15 cellular contexts compared by ENCODE assay signal in the genomic region with DNA sequence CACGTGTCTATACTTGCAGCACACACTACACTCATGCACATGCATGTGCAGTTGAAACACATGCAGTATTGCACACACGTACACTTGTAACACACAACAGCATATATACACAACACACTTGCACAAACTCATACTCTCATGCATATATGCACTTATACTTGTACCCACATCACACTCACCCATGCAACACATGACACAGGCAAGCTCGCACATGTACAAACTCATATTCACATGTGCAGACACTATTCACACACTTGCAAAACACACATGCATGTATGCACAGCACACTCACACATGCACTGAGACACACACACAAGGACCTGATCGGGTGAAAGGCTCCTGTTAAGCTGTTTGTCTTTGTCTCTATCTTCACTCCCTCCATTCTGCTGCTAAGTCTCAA.
DNase-seq lines count a peak whose midpoint lies in the region; ATAC-seq and TF ChIP-seq lines count a peak whose summit lies in the region.
"Had no signal": no experiment of that assay in that cellular context is flagged by ENCODE, and none has a peak within 500 bp of the region (broad histone marks: within the 10 kb centered on the region; RNA-seq: fewer than 3 reads in every experiment).

No MANE protein-coding gene starts in this region.

- H3K27me3 ChIP-seq in BLaER1 treated with 17β-estradiol and CSF1 and Interleukin-3, amounts not matched to agents 10 nM and 100 nM: no peaks in the 10 kb centered on the region
- no peaks in the 10 kb centered on the region for H3K27me3 ChIP-seq in Loucy (ENCODE audit: insufficient read depth, low read length, poor library complexity, severe bottlenecking)
- no peaks in the 10 kb centered on the region for H3K27me3 ChIP-seq in aorta (ENCODE audit: control insufficient read depth in 1 of 2, insufficient read depth in 2 of 2, low read length in 1 of 2)

- H3K9ac ChIP-seq in BLaER1 treated with 17β-estradiol and CSF1 and Interleukin-3, amounts not matched to agents 10 nM and 100 nM: no peak overlapping the region
- no peak overlapping the region for H3K9ac ChIP-seq in Loucy (ENCODE audit: low read depth, low read length, poor library complexity, severe bottlenecking)
- H3K9ac ChIP-seq: KMS-11 had no signal

- H3K9me3 ChIP-seq in BLaER1 treated with 17β-estradiol and CSF1 and Interleukin-3, amounts not matched to agents 10 nM and 100 nM (replicated peaks in 1 of 11): peaks cover 0 to 15% (median 10%) of the 10 kb centered on the region in 11 experiments; a peak in 9 of 22 replicates
- H3K9me3 ChIP-seq in Loucy (ENCODE audit: insufficient read depth, low read depth, low read length): no peaks in the 10 kb centered on the region
- H3K9me3 ChIP-seq in aorta (ENCODE audit: control insufficient read depth, low read length): no peaks in the 10 kb centered on the region
- H3K9me3 ChIP-seq: A549, HAP-1 had no signal

- H3F3A ChIP-seq in Loucy (ENCODE audit: low read depth): no peaks in the 10 kb centered on the region

- peaks cover 0 to 31% (median 8%) of the 10 kb centered on the region in 11 experiments; a peak in 10 of 22 replicates for H3K36me3 ChIP-seq in BLaER1 treated with 17β-estradiol and CSF1 and Interleukin-3, amounts not matched to agents 10 nM and 100 nM
- no peaks in the 10 kb centered on the region for H3K36me3 ChIP-seq in Loucy (ENCODE audit: insufficient read depth, low read length)
- H3K36me3 ChIP-seq in aorta (ENCODE audit: control insufficient read depth in 1 of 2, insufficient read depth in 2 of 2, low read length in 1 of 2): no peaks in the 10 kb centered on the region
- H3K36me3 ChIP-seq: HAP-1 had no signal

- no peak for ATAC-seq in memory B cell (ENCODE audit: low read depth)
- no peak for ATAC-seq in stimulated activated memory B cell treated with anti-CD40 and anti-IgM and Interleukin-4, amounts not matched to agents 10 μg/mL and 1 μg/mL and 100 μg/mL, for 72 hours
- ATAC-seq in aorta (ENCODE audit: low FRiP score): no peak
- ATAC-seq in GM21528 (IDR thresholded peaks at IDR 0.05; ENCODE audit: low FRiP score, unreplicated experiment): no peak
- ATAC-seq in esophagus mucosa: no peak
- ATAC-seq: A549 had no signal

- peaks cover 35 to 56% (median 50%) of the 10 kb centered on the region in 10 experiments for H3K4me1 ChIP-seq in BLaER1 treated with 17β-estradiol and CSF1 and Interleukin-3, amounts not matched to agents 10 nM and 100 nM
- H3K4me1 ChIP-seq in Loucy (ENCODE audit: insufficient read depth, low read length, poor library complexity, severe bottlenecking) (peaks cover 30% of the 10 kb centered on the region), aorta (ENCODE audit: control insufficient read depth in 1 of 2, insufficient read depth in 2 of 2, low read length in 2 of 2) (no peaks in the 10 kb centered on the region)
- H3K4me1 ChIP-seq: HAP-1 had no signal

- TF ChIP-seq CTCF in Loucy (conservative IDR thresholded peaks at IDR 0.05; ENCODE audit: low read length): no peak

- DNase-seq in memory B cell (ENCODE audit: low spot score in 2 of 2) (no peak), aorta (no peak)
- DNase-seq: C1 segment of cervical spinal cord; Calu3; CD4-positive, alpha-beta T cell; DMS 273 treated with DMSO at 0.1 percent for 48 hours; GOT3 had no signal

- peak overlapping the region; percentile 8 for H3K4me3 Mint-ChIP-seq in memory B cell
- no peak overlapping the region for H3K4me3 Mint-ChIP-seq in stimulated activated memory B cell treated with anti-CD40 and anti-IgM and Interleukin-4, amounts not matched to agents 10 μg/mL and 1 μg/mL and 100 μg/mL, for 72 hours
- H3K4me3 Mint-ChIP-seq: CD4-positive, alpha-beta T cell had no signal

- H3K9me2 ChIP-seq in Loucy (replicated peaks; ENCODE audit: low read depth, low read length): no peaks in the 10 kb centered on the region

- no peaks in the 10 kb centered on the region for H3K36me3 Mint-ChIP-seq in memory B cell
- peaks cover 4% of the 10 kb centered on the region for H3K36me3 Mint-ChIP-seq in stimulated activated memory B cell treated with anti-CD40 and anti-IgM and Interleukin-4, amounts not matched to agents 10 μg/mL and 1 μg/mL and 100 μg/mL, for 72 hours

- H3K4me3 ChIP-seq in BLaER1 treated with 17β-estradiol and CSF1 and Interleukin-3, amounts not matched to agents 10 nM and 100 nM: no peak overlapping the region
- H3K4me3 ChIP-seq in Loucy (ENCODE audit: low read length, poor library complexity, severe bottlenecking) (no peak overlapping the region), aorta (ENCODE audit: low read length in 2 of 2) (no peak overlapping the region)
- H3K4me3 ChIP-seq: A549, HAP-1 had no signal

- no peaks in the 10 kb centered on the region for H4K20me1 ChIP-seq in BLaER1 treated with 17β-estradiol and CSF1 and Interleukin-3, amounts not matched to agents 10 nM and 100 nM
- H4K20me1 ChIP-seq in Loucy (ENCODE audit: insufficient read depth, low read length, poor library complexity, severe bottlenecking): no peaks in the 10 kb centered on the region

- peaks cover 1% of the 10 kb centered on the region for H3K9me3 Mint-ChIP-seq in memory B cell
- H3K9me3 Mint-ChIP-seq in stimulated activated memory B cell treated with anti-CD40 and anti-IgM and Interleukin-4, amounts not matched to agents 10 μg/mL and 1 μg/mL and 100 μg/mL, for 72 hours: peaks cover 2% of the 10 kb centered on the region
- H3K9me3 Mint-ChIP-seq: CD4-positive, alpha-beta T cell had no signal

- peak overlapping the region in 8 of 11 experiments; percentile 78 to 90 (median 86); a peak in 11 of 22 replicates for H3K4me2 ChIP-seq in BLaER1 treated with 17β-estradiol and CSF1 and Interleukin-3, amounts not matched to agents 10 nM and 100 nM
- H3K4me2 ChIP-seq in Loucy (ENCODE audit: low read depth, low read length, poor library complexity, severe bottlenecking): no peak overlapping the region
- H3K4me2 ChIP-seq: A549, KMS-11 had no signal

- peaks cover 45% of the 10 kb centered on the region for H3K4me1 Mint-ChIP-seq in memory B cell
- peaks cover 44% of the 10 kb centered on the region for H3K4me1 Mint-ChIP-seq in stimulated activated memory B cell treated with anti-CD40 and anti-IgM and Interleukin-4, amounts not matched to agents 10 μg/mL and 1 μg/mL and 100 μg/mL, for 72 hours

- no peaks in the 10 kb centered on the region for H3K79me2 ChIP-seq in Loucy (ENCODE audit: insufficient read depth, low read length)

- H2AFZ ChIP-seq in Loucy (ENCODE audit: low read length): peak overlapping the region; percentile 59; the same call in 1 of the 2 replicates

- intact Hi-C loops in aorta (cut with DNase I): no loop called here

- no peak overlapping the region for H3K27ac Mint-ChIP-seq in memory B cell
- peak overlapping the region; percentile 46 for H3K27ac Mint-ChIP-seq in stimulated activated memory B cell treated with anti-CD40 and anti-IgM and Interleukin-4, amounts not matched to agents 10 μg/mL and 1 μg/mL and 100 μg/mL, for 72 hours
- H3K27ac Mint-ChIP-seq: CD4-positive, alpha-beta T cell had no signal

- WGBS in aorta, 2 donors: 93% methylated on average over 4 of the region's 4 CpGs

- no peaks in the 10 kb centered on the region for H3K27me3 Mint-ChIP-seq in memory B cell
- no peaks in the 10 kb centered on the region for H3K27me3 Mint-ChIP-seq in stimulated activated memory B cell treated with anti-CD40 and anti-IgM and Interleukin-4, amounts not matched to agents 10 μg/mL and 1 μg/mL and 100 μg/mL, for 72 hours
- H3K27me3 Mint-ChIP-seq: CD4-positive, alpha-beta T cell had no signal

- peak overlapping the region in 3 of 11 experiments; percentile 46 to 56 (median 53); a peak in 4 of 22 replicates for H3K27ac ChIP-seq in BLaER1 treated with 17β-estradiol and CSF1 and Interleukin-3, amounts not matched to agents 10 nM and 100 nM
- H3K27ac ChIP-seq in aorta (ENCODE audit: low read depth in 1 of 2, low read length in 2 of 2): no peak overlapping the region
- H3K27ac ChIP-seq: A549, KMS-11 had no signal
